ENCODE assay signal across 18 cellular contexts in genomic region chr14:61557854-61558253, GRCh38.
"Had no signal": no experiment of that assay in that cellular context is flagged by ENCODE, and none has a peak within 500 bp of the region (broad histone marks: within the 10 kb centered on the region; RNA-seq: fewer than 3 reads in every experiment).

No MANE protein-coding gene starts in this region.

- H3K9me3 ChIP-seq: mucosa of descending colon, spleen, thoracic aorta, upper lobe of right lung had no signal

- H3K4me3 ChIP-seq: coronary artery, mucosa of descending colon, spleen, thoracic aorta, upper lobe of right lung had no signal

- H3K27me3 Mint-ChIP-seq: activated naive CD8-positive, alpha-beta T cell treated with anti-CD3 and anti-CD28 coated beads, Interleukin-2, amount 10 ng/mL, durations not matched to agents 7 days and 5 days; central memory CD8-positive, alpha-beta T cell; naive B cell; stimulated activated naive B cell treated with anti-CD40 and anti-IgM and Interleukin-4, amounts not matched to agents 10 μg/mL and 1 μg/mL and 100 μg/mL, for 72 hours had no signal

- ATAC-seq: left ventricle myocardium superior; mucosa of descending colon; stimulated activated naive B cell treated with anti-CD40 and anti-IgM and Interleukin-4, amounts not matched to agents 10 μg/mL and 1 μg/mL and 100 μg/mL, for 72 hours; upper lobe of right lung had no signal

- H3K27ac Mint-ChIP-seq: T-helper 1 cell treated with Interleukin-12 subunit alpha and Interleukin-12 subunit beta and Interleukin-4 antibody, amounts not matched to agents 30 μg/mL and 1 μg/mL, for 36 hours had no signal

- H3K4me3 Mint-ChIP-seq: central memory CD8-positive, alpha-beta T cell; immature natural killer cell; naive B cell; stimulated activated naive B cell treated with anti-CD40 and anti-IgM and Interleukin-4, amounts not matched to agents 10 μg/mL and 1 μg/mL and 100 μg/mL, for 72 hours; T-helper 1 cell treated with Interleukin-12 subunit alpha and Interleukin-12 subunit beta and Interleukin-4 antibody, amounts not matched to agents 30 μg/mL and 1 μg/mL, for 36 hours had no signal

- H2AFZ ChIP-seq: parathyroid adenoma had no signal

- H3K79me2 ChIP-seq: parathyroid adenoma had no signal

- H3K27ac ChIP-seq: coronary artery, parathyroid adenoma, spleen, thoracic aorta, upper lobe of right lung had no signal

- H3K27me3 ChIP-seq: spleen, upper lobe of right lung had no signal

- H3K9ac ChIP-seq: parathyroid adenoma had no signal

- H3K9me3 Mint-ChIP-seq: activated naive CD8-positive, alpha-beta T cell treated with anti-CD3 and anti-CD28 coated beads, Interleukin-2, amount 10 ng/mL, durations not matched to agents 7 days and 5 days; central memory CD8-positive, alpha-beta T cell; immature natural killer cell; naive B cell; T-helper 1 cell treated with Interleukin-12 subunit alpha and Interleukin-12 subunit beta and Interleukin-4 antibody, amounts not matched to agents 30 μg/mL and 1 μg/mL, for 36 hours had no signal

- DNase-seq: activated CD4-positive, alpha-beta T cell treated with anti-CD3 and anti-CD28 coated beads for 1 hour; activated naive CD4-positive, alpha-beta T cell; activated naive CD8-positive, alpha-beta T cell treated with anti-CD3 and anti-CD28 coated beads, Interleukin-2, amount 10 ng/mL, durations not matched to agents 7 days and 5 days; anterior cingulate cortex; erythroblast; head of caudate nucleus; immature natural killer cell; mucosa of descending colon; naive B cell; spleen; stimulated activated naive B cell treated with anti-CD40 and anti-IgM and Interleukin-4, amounts not matched to agents 10 μg/mL and 1 μg/mL and 100 μg/mL, for 72 hours; upper lobe of right lung had no signal

- H3K36me3 ChIP-seq: spleen, thoracic aorta, upper lobe of right lung had no signal

- H3K36me3 Mint-ChIP-seq: naive B cell had no signal
